ENCODE assay signal across 8 cellular contexts in the genomic region with DNA sequence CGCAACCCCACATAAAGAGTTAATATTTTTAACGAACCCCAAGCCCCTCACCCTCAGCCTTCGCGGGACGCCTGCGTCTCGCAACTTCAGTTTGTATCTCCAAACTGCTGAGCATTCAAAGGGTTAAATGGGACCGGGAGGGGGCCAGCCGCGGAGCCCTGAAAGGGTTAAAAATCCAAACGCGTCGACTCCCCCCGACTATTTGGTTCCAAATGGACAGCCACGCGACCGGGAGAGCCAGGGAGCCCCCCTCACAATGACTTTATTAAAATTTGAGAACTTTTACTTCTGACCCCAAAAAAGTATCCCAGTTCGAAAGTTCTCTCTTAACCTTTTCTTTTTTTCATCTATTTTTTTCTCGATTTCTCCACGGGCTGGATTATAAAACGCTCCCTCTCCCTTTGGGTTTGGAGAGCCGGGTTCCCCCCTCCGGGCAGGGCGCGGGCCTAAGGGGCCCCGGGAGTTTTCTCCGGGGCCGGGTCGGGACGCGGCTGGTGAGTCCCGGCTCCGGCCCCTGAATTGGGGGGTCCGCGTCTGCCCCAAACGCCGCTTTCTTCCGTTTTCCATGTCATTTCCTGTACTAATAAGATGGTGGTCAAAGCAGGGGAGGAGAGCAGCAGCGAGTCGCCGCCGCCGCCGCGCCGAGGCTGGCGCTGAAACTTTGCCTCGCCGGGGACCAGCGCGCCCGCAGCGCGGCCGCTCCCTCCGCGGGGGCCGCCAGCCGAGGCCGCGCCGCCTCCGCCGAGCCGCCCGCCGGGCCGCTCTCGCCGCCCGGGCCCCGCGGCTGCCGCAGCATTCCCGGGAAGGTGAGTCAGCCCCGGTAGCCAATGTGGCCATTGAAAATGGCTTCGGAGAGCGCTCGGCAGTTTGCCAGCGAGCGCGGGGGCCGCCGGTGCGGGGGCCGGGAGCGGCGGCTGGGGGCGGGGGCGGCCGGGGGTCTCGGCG. TPM values are rescaled to one million over a fixed set of nuclear protein-coding genes. Genes with fewer than 3 reads are reported as not detected.
DNase-seq lines count a peak whose midpoint lies in the region; ATAC-seq lines count a peak whose summit lies in the region.

TSS of gene PRDM11 (plus strand) at position 568 of the 945 bp plus-strand sequence. CDS start 35,128 bp downstream, outside the sequence.

- no peaks in the 10 kb centered on the region for H3K9me3 ChIP-seq in effector memory CD4-positive, alpha-beta T cell (ENCODE audit: control insufficient read depth, low read length)

- H3K27ac ChIP-seq in effector memory CD4-positive, alpha-beta T cell (ENCODE audit: insufficient read depth, low read length, poor library complexity, severe bottlenecking), result peak within 1 kb of the TSS; percentile 84

- DNase-seq in SKM-1 treated with dmso at 0.1 percent for 144 hours (lab: John Stamatoyannopoulos, UW; ENCODE audit: unreplicated experiment) (peak; percentile 32), SKM-1 (lab: John Stamatoyannopoulos, UW; ENCODE audit: unreplicated experiment) (no peak), NCI-H1092 (lab: John Stamatoyannopoulos, UW) (peak; percentile 57), lung microvascular endothelial cell (ENCODE audit: low read depth in 2 of 2) (peak; percentile 73 to 86)
- peak; percentile 69 for DNase-seq in activated CD4-positive, alpha-beta T cell treated with anti-CD3 and anti-CD28 coated beads for 48 hours
- DNase-seq in effector memory CD4-positive, alpha-beta T cell, result peak; percentile 45 to 54 (median 46)
- peak; percentile 7 to 34 for DNase-seq in stimulated activated CD8-positive, alpha-beta memory T cell treated with anti-CD3 and anti-CD28 coated beads, Interleukin-15, amount 100 ng/mL, for 4 hours (ENCODE audit: low read depth in 2 of 2)

- H3K36me3 ChIP-seq in effector memory CD4-positive, alpha-beta T cell (ENCODE audit: control insufficient read depth, insufficient read depth, low read length), result no peaks in the 10 kb centered on the region

- H3K4me3 ChIP-seq in effector memory CD4-positive, alpha-beta T cell (ENCODE audit: insufficient read depth, low read depth, low read length, poor library complexity, severe bottlenecking), result peak within 1 kb of the TSS; percentile 90

- H3K27me3 ChIP-seq in effector memory CD4-positive, alpha-beta T cell (replicated peaks; ENCODE audit: control insufficient read depth, insufficient read depth, low read length, poor library complexity, severe bottlenecking), result no peaks in the 10 kb centered on the region

- H3K4me1 ChIP-seq in effector memory CD4-positive, alpha-beta T cell (ENCODE audit: control insufficient read depth, insufficient read depth, low read length, poor library complexity, severe bottlenecking), result peaks cover 13% of the 10 kb centered on the region

- ATAC-seq in HG02642 (IDR thresholded peaks at IDR 0.05; ENCODE audit: poor library complexity, unreplicated experiment), result peak; percentile 39

RNA-seq across cellular contexts. Expression of gene PRDM11, which starts in this region (rescaled TPM):
- 4.4 and 7.9 TPM in 2 replicates for total RNA-seq in lung microvascular endothelial cell
